In genomic region chr2:47682231-47682749, GRCh38 we compare ENCODE assay signal across 25 cellular contexts.
"Had no signal": no experiment of that assay in that cellular context is flagged by ENCODE, and none has a peak within 500 bp of the region (broad histone marks: within the 10 kb centered on the region; RNA-seq: fewer than 3 reads in every experiment).

No MANE protein-coding gene starts in this region.

- H3K27me3 Mint-ChIP-seq: naive B cell; progenitor cell of endocrine pancreas; stimulated activated memory B cell treated with anti-CD40 and anti-IgM and Interleukin-4, amounts not matched to agents 10 μg/mL and 1 μg/mL and 100 μg/mL, for 72 hours; stimulated activated naive CD8-positive, alpha-beta T cell treated with anti-CD3 and anti-CD28 coated beads, Interleukin-15, amount 100 ng/mL, for 72 hours; type B pancreatic cell had no signal

- H3K4me3 Mint-ChIP-seq: mesothelial cell of epicardium; natural killer cell treated with Interleukin-12 subunit alpha and Interleukin-12 subunit beta and Interleukin-15 and Interleukin-18, amount 100 ng/mL, for 72 hours; stimulated activated memory B cell treated with anti-CD40 and anti-IgM and Interleukin-4, amounts not matched to agents 10 μg/mL and 1 μg/mL and 100 μg/mL, for 72 hours; stimulated activated naive CD8-positive, alpha-beta T cell treated with anti-CD3 and anti-CD28 coated beads, Interleukin-15, amount 100 ng/mL, for 72 hours; type B pancreatic cell had no signal

- H3K27me3 ChIP-seq: hepatocyte, left lung, ovary, right atrium auricular region, right lobe of liver, tibial nerve, uterus had no signal

- H3K36me3 ChIP-seq: left lung, lower lobe of right lung, ovary, right atrium auricular region, right lobe of liver, tibial nerve, uterus had no signal

- H3K27ac ChIP-seq: hepatocyte, left lung, lower lobe of right lung, ovary, right atrium auricular region, right lobe of liver, tibial nerve, uterus had no signal

- H3K4me1 Mint-ChIP-seq: mesothelial cell of epicardium; stimulated activated memory B cell treated with anti-CD40 and anti-IgM and Interleukin-4, amounts not matched to agents 10 μg/mL and 1 μg/mL and 100 μg/mL, for 72 hours; stimulated activated naive CD8-positive, alpha-beta T cell treated with anti-CD3 and anti-CD28 coated beads, Interleukin-15, amount 100 ng/mL, for 72 hours had no signal

- H3K27ac Mint-ChIP-seq: mesothelial cell of epicardium; natural killer cell treated with Interleukin-12 subunit alpha and Interleukin-12 subunit beta and Interleukin-15 and Interleukin-18, amount 100 ng/mL, for 72 hours; progenitor cell of endocrine pancreas; stimulated activated memory B cell treated with anti-CD40 and anti-IgM and Interleukin-4, amounts not matched to agents 10 μg/mL and 1 μg/mL and 100 μg/mL, for 72 hours; stimulated activated naive CD8-positive, alpha-beta T cell treated with anti-CD3 and anti-CD28 coated beads, Interleukin-15, amount 100 ng/mL, for 72 hours; type B pancreatic cell had no signal

- DNase-seq: islet precursor cell; left lung; lower lobe of right lung; mammary epithelial cell; mesenchymal stem cell; naive B cell; ovary; right lobe of liver; stimulated activated CD4-positive, alpha-beta T cell treated with anti-CD3 and anti-CD28 coated beads, Interleukin-1b, Interleukin-23, amount 100 ng/mL, for 48 hours; stimulated activated CD4-positive, alpha-beta T cell treated with anti-CD3 and anti-CD28 coated beads, Interleukin-2, amount 100 ng/mL, for 48 hours; stimulated activated CD4-positive, alpha-beta T cell treated with anti-CD3 and anti-CD28 coated beads, Interleukin-4, amount 100 ng/mL, for 4 hours; stimulated activated CD8-positive, alpha-beta memory T cell treated with anti-CD3 and anti-CD28 coated beads, Interleukin-4, amount 100 ng/mL, for 48 hours; stimulated activated naive CD4-positive, alpha-beta T cell treated with Interleukin-2 at 50 U/mL for 16 hours; stimulated activated naive CD8-positive, alpha-beta T cell treated with anti-CD3 and anti-CD28 coated beads, Interleukin-15, amount 100 ng/mL, for 72 hours; substantia nigra; uterus had no signal

- H3K9me3 Mint-ChIP-seq: natural killer cell treated with Interleukin-12 subunit alpha and Interleukin-12 subunit beta and Interleukin-15 and Interleukin-18, amount 100 ng/mL, for 72 hours; stimulated activated memory B cell treated with anti-CD40 and anti-IgM and Interleukin-4, amounts not matched to agents 10 μg/mL and 1 μg/mL and 100 μg/mL, for 72 hours; type B pancreatic cell had no signal

- H3K9me3 ChIP-seq: left lung, lower lobe of right lung, ovary, right atrium auricular region, right lobe of liver, tibial nerve, uterus had no signal

- H3K36me3 Mint-ChIP-seq: mesothelial cell of epicardium; naive B cell; natural killer cell treated with Interleukin-12 subunit alpha and Interleukin-12 subunit beta and Interleukin-15 and Interleukin-18, amount 100 ng/mL, for 72 hours; stimulated activated memory B cell treated with anti-CD40 and anti-IgM and Interleukin-4, amounts not matched to agents 10 μg/mL and 1 μg/mL and 100 μg/mL, for 72 hours; type B pancreatic cell had no signal

- H3K4me1 ChIP-seq: left lung, lower lobe of right lung, right atrium auricular region, right lobe of liver, tibial nerve, uterus had no signal

- ATAC-seq: left lung; lower lobe of right lung; natural killer cell treated with Interleukin-12 subunit alpha and Interleukin-12 subunit beta and Interleukin-15 and Interleukin-18, amount 100 ng/mL, for 72 hours; right lobe of liver; stimulated activated memory B cell treated with anti-CD40 and anti-IgM and Interleukin-4, amounts not matched to agents 10 μg/mL and 1 μg/mL and 100 μg/mL, for 72 hours; stimulated activated naive CD8-positive, alpha-beta T cell treated with anti-CD3 and anti-CD28 coated beads, Interleukin-15, amount 100 ng/mL, for 72 hours had no signal

- H3K4me3 ChIP-seq: hepatocyte, left lung, lower lobe of right lung, ovary, right atrium auricular region, right lobe of liver, smooth muscle cell, tibial nerve, uterus had no signal
